9 cellular contexts compared by ENCODE assay signal in genomic region chr22:39490135-39490798, GRCh38. TPM values are rescaled to one million over a fixed set of nuclear protein-coding genes. Genes with fewer than 3 reads are reported as not detected.
DNase-seq lines count a peak whose midpoint lies in the region; ATAC-seq and TF ChIP-seq lines count a peak whose summit lies in the region.
"Had no signal": no experiment of that assay in that cellular context is flagged by ENCODE, and none has a peak within 500 bp of the region (broad histone marks: within the 10 kb centered on the region; RNA-seq: fewer than 3 reads in every experiment).

No MANE protein-coding gene starts in this region.

- no peak for TF ChIP-seq CTCF in GM23338 (conservative IDR thresholded peaks at IDR 0.05; ENCODE audit: low read depth in 2 of 2)
- no peak for TF ChIP-seq CTCF in left ventricle myocardium inferior (IDR thresholded peaks at IDR 0.05; ENCODE audit: borderline replicate concordance)
- no peak for TF ChIP-seq CTCF in sigmoid colon (IDR thresholded peaks at IDR 0.05)

- H3K79me2 ChIP-seq in GM23338 (replicated peaks; ENCODE audit: insufficient read depth) = no peaks in the 10 kb centered on the region

- H3K36me3 ChIP-seq in GM23338 (ENCODE audit: insufficient read depth) (no peaks in the 10 kb centered on the region), left ventricle myocardium inferior (peaks cover 10% of the 10 kb centered on the region), sigmoid colon (no peaks in the 10 kb centered on the region)

- no peaks in the 10 kb centered on the region for H3K4me1 ChIP-seq in GM23338 (ENCODE audit: insufficient read depth)
- peaks cover 27% of the 10 kb centered on the region for H3K4me1 ChIP-seq in left ventricle myocardium inferior
- no peaks in the 10 kb centered on the region for H3K4me1 ChIP-seq in sigmoid colon

- peaks cover 10% of the 10 kb centered on the region for H3K4me1 Mint-ChIP-seq in GM23338
- peaks cover 14% of the 10 kb centered on the region for H3K4me1 Mint-ChIP-seq in activated naive CD8-positive, alpha-beta T cell treated with anti-CD3 and anti-CD28 coated beads for 36 hours

- intact Hi-C loops in left ventricle myocardium inferior (cut with micrococcal nuclease) = no loop called here
- intact Hi-C loops in sigmoid colon (cut with DNase I) = no loop called here

- no peak overlapping the region for H3K27ac ChIP-seq in GM23338 (ENCODE audit: low read depth)
- no peak overlapping the region for H3K27ac ChIP-seq in left ventricle myocardium inferior (replicated peaks)
- H3K27ac ChIP-seq in sigmoid colon = no peak overlapping the region

- H3K36me3 Mint-ChIP-seq in GM23338 (ENCODE audit: low read depth) = no peaks in the 10 kb centered on the region
- H3K36me3 Mint-ChIP-seq in activated naive CD8-positive, alpha-beta T cell treated with anti-CD3 and anti-CD28 coated beads for 36 hours = no peaks in the 10 kb centered on the region

- TF ChIP-seq EP300 in sigmoid colon (IDR thresholded peaks at IDR 0.05) = no peak

- no peaks in the 10 kb centered on the region; the same call in 1 of the 2 replicates for H4K20me1 ChIP-seq in GM23338 (replicated peaks; ENCODE audit: insufficient read depth)

- WGBS in sigmoid colon, 2 donors = 57 to 67% methylated on average over 13 of the region's 13 CpGs

- no peaks in the 10 kb centered on the region for H3K27me3 ChIP-seq in GM23338 (ENCODE audit: insufficient read depth)
- no peaks in the 10 kb centered on the region for H3K27me3 ChIP-seq in left ventricle myocardium inferior (ENCODE audit: low read depth)
- H3K27me3 ChIP-seq in sigmoid colon = no peaks in the 10 kb centered on the region
- H3K27me3 ChIP-seq: tibial nerve had no signal

- peaks cover 8% of the 10 kb centered on the region for H3K27me3 Mint-ChIP-seq in GM23338 (ENCODE audit: insufficient read depth, low read depth, poor library complexity)
- no peaks in the 10 kb centered on the region for H3K27me3 Mint-ChIP-seq in activated naive CD8-positive, alpha-beta T cell treated with anti-CD3 and anti-CD28 coated beads for 36 hours

- DNase-seq in COLO668 (lab: John Stamatoyannopoulos, UW; ENCODE audit: unreplicated experiment) (peak; percentile 59), GM23338 (ENCODE audit: low spot score) (peak; percentile 93), NCI-H1092 treated with DMSO at 0.1 percent for 48 hours (lab: John Stamatoyannopoulos, UW) (peak; percentile 45), SW480 (ENCODE audit: low spot score) (peak; percentile 66), left ventricle myocardium inferior (peak; percentile 78), sigmoid colon (peak; percentile 85)
- DNase-seq in activated naive CD8-positive, alpha-beta T cell treated with anti-CD3 and anti-CD28 coated beads for 36 hours = peak; percentile 78

- no peaks in the 10 kb centered on the region; the same call in 2 of the 3 replicates for H3K9me3 Mint-ChIP-seq in GM23338
- H3K9me3 Mint-ChIP-seq in activated naive CD8-positive, alpha-beta T cell treated with anti-CD3 and anti-CD28 coated beads for 36 hours = no peaks in the 10 kb centered on the region

- H3K9me3 ChIP-seq in left ventricle myocardium inferior (replicated peaks) (no peaks in the 10 kb centered on the region), sigmoid colon (no peaks in the 10 kb centered on the region)
- H3K9me3 ChIP-seq: tibial nerve had no signal

- H3K4me3 ChIP-seq in GM23338 = no peak overlapping the region
- H3K4me3 ChIP-seq in left ventricle myocardium inferior = no peak overlapping the region
- no peak overlapping the region for H3K4me3 ChIP-seq in sigmoid colon
- H3K4me3 ChIP-seq: tibial nerve had no signal

- H3K4me2 ChIP-seq in GM23338 = peak overlapping the region; percentile 33; the same call in 1 of the 2 replicates

- no peaks in the 10 kb centered on the region for H3F3A ChIP-seq in GM23338 (replicated peaks; ENCODE audit: low read depth)

- peak overlapping the region; percentile 57 for H3K4me3 Mint-ChIP-seq in GM23338
- no peak overlapping the region for H3K4me3 Mint-ChIP-seq in activated naive CD8-positive, alpha-beta T cell treated with anti-CD3 and anti-CD28 coated beads for 36 hours

- no peaks in the 10 kb centered on the region for H3K9me2 ChIP-seq in GM23338 (ENCODE audit: insufficient read depth)

- TF ChIP-seq POLR2A in sigmoid colon (IDR thresholded peaks at IDR 0.05) = no peak

- H3K27ac Mint-ChIP-seq in GM23338 = no peak overlapping the region
- no peak overlapping the region for H3K27ac Mint-ChIP-seq in activated naive CD8-positive, alpha-beta T cell treated with anti-CD3 and anti-CD28 coated beads for 36 hours

- H2AFZ ChIP-seq in GM23338 = no peak overlapping the region

- peak; percentile 97 for ATAC-seq in GM23338
- ATAC-seq in HG02970 (IDR thresholded peaks at IDR 0.05; ENCODE audit: low FRiP score, unreplicated experiment) = no peak

TF ChIP-seq in GM23338, 12 proteins besides CTCF, POLR2A, EP300 and RAD21:
- TF ChIP-seq ETS1 (IDR thresholded peaks at IDR 0.05) (peak; percentile 72), EZH2phosphoT487 (IDR thresholded peaks at IDR 0.05; ENCODE audit: unreplicated experiment) (no peak)
TF ChIP-seq in GM23338: peak in this region for 1.

RNA-seq across cellular contexts. Expression of gene MIEF1, which starts 11.8 kb away (rescaled TPM):
- total RNA-seq in GM23338 (2014; rRNA removed; shearing (Covaris generic)) = 30.0 and 40.1 TPM in 2 replicates
- 12.2 and 13.2 TPM in 2 replicates for polyA plus RNA-seq in GM23338 (2016; fragmentation: Nextera tagmentation; extraction: Ambion mirVana)
- total RNA-seq in activated naive CD8-positive, alpha-beta T cell treated with anti-CD3 and anti-CD28 coated beads for 36 hours = 10 to 100 TPM; 62.9 to 65.0 TPM
- total RNA-seq in left ventricle myocardium inferior = 15.5 TPM
- total RNA-seq in sigmoid colon = 10 to 100 TPM; 11.8 to 19.7 (median 14.2) TPM
- polyA plus RNA-seq in sigmoid colon = 10 to 100 TPM in 2 of 3 donors, 1 to 10 TPM in 1; 9.0 to 25.4 (median 11.6) TPM

RNA-seq across cellular contexts. Expression of gene ATF4, which starts 30.1 kb away (rescaled TPM):
- 366 and 446 TPM in 2 replicates for total RNA-seq in GM23338 (2014; rRNA removed; shearing (Covaris generic))
- polyA plus RNA-seq in GM23338 (2016; fragmentation: Nextera tagmentation; extraction: Ambion mirVana) = 553 and 628 TPM in 2 replicates
- total RNA-seq in activated naive CD8-positive, alpha-beta T cell treated with anti-CD3 and anti-CD28 coated beads for 36 hours = 100 to 1,000 TPM; 806 to 814 TPM
- 193 TPM for total RNA-seq in left ventricle myocardium inferior
- total RNA-seq in sigmoid colon = 100 to 1,000 TPM; 483 to 651 (median 631) TPM
- 100 to 1,000 TPM; 423 to 446 (median 444) TPM for polyA plus RNA-seq in sigmoid colon

RNA-seq across cellular contexts. Expression of gene MGAT3, which starts 33.5 kb away (rescaled TPM):
- 10.2 and 13.1 TPM in 2 replicates for total RNA-seq in GM23338 (2014; rRNA removed; shearing (Covaris generic))
- polyA plus RNA-seq in GM23338 (2016; fragmentation: Nextera tagmentation; extraction: Ambion mirVana) = 1.6 and 1.7 TPM in 2 replicates
- 1 to 10 TPM; 1.0 to 1.2 TPM for total RNA-seq in activated naive CD8-positive, alpha-beta T cell treated with anti-CD3 and anti-CD28 coated beads for 36 hours
- 3.2 TPM for total RNA-seq in left ventricle myocardium inferior
- 1 to 10 TPM in 3 of 4 donors, under 1 TPM in 1; 0.99 to 1.4 (median 1.2) TPM for total RNA-seq in sigmoid colon
- polyA plus RNA-seq in sigmoid colon = 1 to 10 TPM in 1 of 3 donors, under 1 TPM in 2; 0.60 to 8.1 (median 0.92) TPM

RNA-seq across cellular contexts. Expression of gene RPS19BP1, which starts 42.3 kb away (rescaled TPM):
- total RNA-seq in GM23338 (2014; rRNA removed; shearing (Covaris generic)) = 153 and 169 TPM in 2 replicates
- polyA plus RNA-seq in GM23338 (2016; fragmentation: Nextera tagmentation; extraction: Ambion mirVana) (215 and 216 TPM in 2 replicates), sigmoid colon (100 to 1,000 TPM; 176 to 180 (median 180) TPM)
- total RNA-seq in activated naive CD8-positive, alpha-beta T cell treated with anti-CD3 and anti-CD28 coated beads for 36 hours = 100 to 1,000 TPM; 104 to 113 TPM
- total RNA-seq in left ventricle myocardium inferior (59.3 TPM), sigmoid colon (100 to 1,000 TPM; 148 to 217 (median 189) TPM)
